ENCODE assay signal across 1 cellular context in genomic region chr2:39409697-39410389, GRCh38.
TF ChIP-seq lines count a peak whose summit lies in the region.

No MANE protein-coding gene starts in this region.

TF ChIP-seq in IMR-90, 13 proteins besides CTCF, POLR2A, EP300 and RAD21 (continued from another document):
- TF ChIP-seq RCOR1 (IDR thresholded peaks at IDR 0.05; ENCODE audit: insufficient replicate concordance, low read length), result no peak
TF ChIP-seq in IMR-90: peak in this region for 1.
